Comparison of ENCODE assay signal across 23 cellular contexts in the genomic region with DNA sequence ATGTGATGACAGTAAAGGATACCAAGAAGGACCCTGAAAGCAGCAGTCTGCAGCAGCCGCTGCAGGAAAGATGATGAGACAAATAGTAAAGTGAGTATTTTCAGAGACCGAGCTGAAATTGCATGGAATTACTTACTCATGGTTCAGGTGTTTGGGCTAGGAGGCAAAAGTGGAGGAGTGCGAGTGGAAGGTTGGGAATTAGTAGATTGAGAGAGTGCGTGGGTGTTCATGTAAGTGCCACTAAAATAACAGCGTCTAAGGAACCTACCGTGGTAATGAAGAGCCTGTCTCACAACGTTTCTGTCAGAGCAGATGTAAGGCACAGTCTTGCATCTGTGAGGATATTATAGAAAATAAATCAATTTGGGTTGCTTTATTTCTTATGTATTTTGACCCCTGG.
"Had no signal": no experiment of that assay in that cellular context is flagged by ENCODE, and none has a peak within 500 bp of the region (broad histone marks: within the 10 kb centered on the region; RNA-seq: fewer than 3 reads in every experiment).

No MANE protein-coding gene starts in this region.

- H3K36me3 ChIP-seq: colonic mucosa, right lobe of liver had no signal

- DNase-seq: colonic mucosa; effector CD8-positive, alpha-beta T cell; endodermal cell; foreskin fibroblast; gastrocnemius medialis; left ventricle myocardium superior; lower lobe of right lung; naive thymus-derived CD8-positive, alpha-beta T cell; posterior cingulate gyrus; right lobe of liver; small intestine; stimulated activated CD4-positive, alpha-beta T cell treated with anti-CD3 and anti-CD28 coated beads, Interleukin-12 subunit alpha, Interleukin-12 subunit beta, amount 100 ng/mL, for 4 hours; stimulated activated CD4-positive, alpha-beta T cell treated with anti-CD3 and anti-CD28 coated beads, Interleukin-1b, Interleukin-23, amount 100 ng/mL, for 48 hours; stimulated activated CD4-positive, alpha-beta T cell treated with anti-CD3 and anti-CD28 coated beads, Interleukin-4, amount 100 ng/mL, for 1 hour; stimulated activated CD8-positive, alpha-beta memory T cell treated with anti-CD3 and anti-CD28 coated beads, Interleukin-4, amount 100 ng/mL, for 48 hours; stimulated activated naive CD4-positive, alpha-beta T cell; stimulated activated naive CD8-positive, alpha-beta T cell treated with anti-CD3 and anti-CD28 coated beads, Interleukin-15, amount 100 ng/mL, for 72 hours; transverse colon had no signal

- H3K4me3 Mint-ChIP-seq: dendritic cell treated with granulocyte-macrophage colony-stimulating factor and Interleukin-4, amounts not matched to agents 40 ng/mL and 50 ng/mL, for 4 days; endodermal cell; naive thymus-derived CD8-positive, alpha-beta T cell; stimulated activated naive CD8-positive, alpha-beta T cell treated with anti-CD3 and anti-CD28 coated beads, Interleukin-15, amount 100 ng/mL, for 72 hours had no signal

- H3K4me1 ChIP-seq: colonic mucosa, gastrocnemius medialis, lower lobe of right lung, suprapubic skin, vagina had no signal

- H3K27ac ChIP-seq: colonic mucosa, epithelial cell of prostate, gastrocnemius medialis, lower lobe of right lung, right lobe of liver, suprapubic skin, transverse colon, vagina had no signal

- H3K27me3 ChIP-seq: colonic mucosa, gastrocnemius medialis, right lobe of liver, suprapubic skin, transverse colon, vagina had no signal

- H3K27me3 Mint-ChIP-seq: dendritic cell treated with granulocyte-macrophage colony-stimulating factor and Interleukin-4, amounts not matched to agents 40 ng/mL and 50 ng/mL, for 4 days; stimulated activated naive CD8-positive, alpha-beta T cell treated with anti-CD3 and anti-CD28 coated beads, Interleukin-15, amount 100 ng/mL, for 72 hours had no signal

- ATAC-seq: esophagus mucosa; gastrocnemius medialis; left ventricle myocardium superior; lower lobe of right lung; naive thymus-derived CD8-positive, alpha-beta T cell; right lobe of liver; stimulated activated naive CD8-positive, alpha-beta T cell treated with anti-CD3 and anti-CD28 coated beads, Interleukin-15, amount 100 ng/mL, for 72 hours had no signal

- H3K4me1 Mint-ChIP-seq: stimulated activated naive CD8-positive, alpha-beta T cell treated with anti-CD3 and anti-CD28 coated beads, Interleukin-15, amount 100 ng/mL, for 72 hours had no signal

- H3K9me3 Mint-ChIP-seq: dendritic cell treated with granulocyte-macrophage colony-stimulating factor and Interleukin-4, amounts not matched to agents 40 ng/mL and 50 ng/mL, for 4 days; endodermal cell; naive thymus-derived CD8-positive, alpha-beta T cell; stimulated activated naive CD8-positive, alpha-beta T cell treated with anti-CD3 and anti-CD28 coated beads, Interleukin-15, amount 100 ng/mL, for 72 hours had no signal

- H3K4me3 ChIP-seq: colonic mucosa, gastrocnemius medialis, lower lobe of right lung, right lobe of liver, suprapubic skin, transverse colon, vagina had no signal

- H3K27ac Mint-ChIP-seq: dendritic cell treated with granulocyte-macrophage colony-stimulating factor and Interleukin-4, amounts not matched to agents 40 ng/mL and 50 ng/mL, for 4 days; endodermal cell; stimulated activated naive CD8-positive, alpha-beta T cell treated with anti-CD3 and anti-CD28 coated beads, Interleukin-15, amount 100 ng/mL, for 72 hours had no signal

- H3K9me3 ChIP-seq: colonic mucosa, gastrocnemius medialis, lower lobe of right lung, right lobe of liver, suprapubic skin, transverse colon, vagina had no signal
